ENCODE assay signal across 8 cellular contexts in genomic region chr6:158642097-158642601, GRCh38. TPM values are rescaled to one million over a fixed set of nuclear protein-coding genes. Genes with fewer than 3 reads are reported as not detected.
DNase-seq lines count a peak whose midpoint lies in the region; ATAC-seq and TF ChIP-seq lines count a peak whose summit lies in the region.

No MANE protein-coding gene starts in this region.

- peaks cover 9% of the 10 kb centered on the region for H3K36me3 Mint-ChIP-seq in T-helper 17 cell (ENCODE audit: low read depth)

- H3K27me3 ChIP-seq in DOHH2 (ENCODE audit: control insufficient read depth, low read length), result peaks cover 9% of the 10 kb centered on the region

- no peak for TF ChIP-seq CTCF in DOHH2 (IDR thresholded peaks at IDR 0.05; ENCODE audit: low read depth, low read length, poor library complexity, severe bottlenecking)
- no peak for TF ChIP-seq CTCF in fibroblast of mammary gland (conservative IDR thresholded peaks at IDR 0.05; ENCODE audit: control insufficient read depth, insufficient read depth, low read depth, low read length)

- peaks cover 3% of the 10 kb centered on the region; the same call in 1 of the 2 replicates for H3F3A ChIP-seq in DOHH2 (ENCODE audit: control insufficient read depth, insufficient read depth)

- peaks cover 19% of the 10 kb centered on the region for H3K4me1 ChIP-seq in DOHH2 (ENCODE audit: control insufficient read depth, low read length)

- H3K4me3 Mint-ChIP-seq in T-helper 17 cell, result peak overlapping the region; percentile 96

- no peaks in the 10 kb centered on the region for H3K9me2 ChIP-seq in DOHH2 (replicated peaks; ENCODE audit: control insufficient read depth, low read length)

- H3K79me2 ChIP-seq in DOHH2 (ENCODE audit: control insufficient read depth, low read length), result peaks cover 28% of the 10 kb centered on the region

- 0 out of 2 replicates have a peak, but pooled peaks cover 5% of the 10 kb centered on the region for H4K20me1 ChIP-seq in DOHH2 (ENCODE audit: control insufficient read depth, insufficient read depth, low read depth, low read length)

- H3K27me3 Mint-ChIP-seq in T-helper 17 cell, result no peaks in the 10 kb centered on the region

- ATAC-seq in T-helper 17 cell, result no peak
- ATAC-seq in GM19455 (IDR thresholded peaks at IDR 0.05; ENCODE audit: unreplicated experiment), result no peak
- no peak for ATAC-seq in HG03354 (IDR thresholded peaks at IDR 0.05; ENCODE audit: poor library complexity, severe bottlenecking, unreplicated experiment)

- H3K36me3 ChIP-seq in DOHH2 (ENCODE audit: control insufficient read depth, low read length), result peaks cover 19% of the 10 kb centered on the region

- DNase-seq in T-helper 17 cell (no peak), fibroblast of mammary gland (ENCODE audit: low read depth) (peak; percentile 97), pulmonary artery endothelial cell (ENCODE audit: low read depth, low spot score) (peak; percentile 36), NCI-H345 treated with DMSO at 0.1 percent for 48 hours (lab: John Stamatoyannopoulos, UW; ENCODE audit: unreplicated experiment) (no peak), NCI-H1694 treated with DMSO at 0.1 percent for 48 hours (lab: John Stamatoyannopoulos, UW) (no peak)

- H3K4me1 Mint-ChIP-seq in T-helper 17 cell, result peaks cover 56% of the 10 kb centered on the region

- H3K4me3 ChIP-seq in DOHH2 (ENCODE audit: low read length) (no peak overlapping the region), fibroblast of mammary gland (ENCODE audit: control insufficient read depth, low read depth, low read length) (peak overlapping the region; percentile 87)

- H3K27ac ChIP-seq in DOHH2 (ENCODE audit: low read depth, low read length), result no peak overlapping the region

- 0 out of 2 replicates have a peak overlapping the region, but pooled peaks have one; percentile 65 for H3K4me2 ChIP-seq in DOHH2 (ENCODE audit: low read length)

- H3K27ac Mint-ChIP-seq in T-helper 17 cell, result peak overlapping the region; percentile 99

- H3K9me3 ChIP-seq in DOHH2 (ENCODE audit: control insufficient read depth, insufficient read depth, low read length) (no peaks in the 10 kb centered on the region), T-helper 17 cell (ENCODE audit: control insufficient read depth, low read length, poor library complexity, severe bottlenecking) (no peaks in the 10 kb centered on the region)

RNA-seq across cellular contexts. Expression of gene DYNLT1, which starts 2.4 kb away (rescaled TPM):
- total RNA-seq in T-helper 17 cell (100 to 1,000 TPM in 1 of 2 donors, 10 to 100 TPM in 1; 87.2 to 107 TPM), pulmonary artery endothelial cell (97.8 and 129 TPM in 2 replicates)

RNA-seq across cellular contexts. Expression of gene SYTL3, which starts 7.7 kb away (rescaled TPM):
- total RNA-seq in T-helper 17 cell (10 to 100 TPM; 28.9 to 36.1 TPM), pulmonary artery endothelial cell (0.92 and 1.3 TPM in 2 replicates)

Comparison
In these comparisons a context has a peak if more than half of its experiments do, and no peak if none do; other contexts are left out.
1. DNase-seq: peak in fibroblast of mammary gland (single experiment) and pulmonary artery endothelial cell (single experiment); none in T-helper 17 cell (0 of 3), NCI-H345 treated with DMSO at 0.1 percent for 48 hours (single experiment) and NCI-H1694 treated with DMSO at 0.1 percent for 48 hours (single experiment).
2. RNA of gene SYTL3, which starts 7.7 kb away (total RNA-seq): 28.9 to 36.1 TPM in T-helper 17 cell; 0.92 to 1.3 TPM in pulmonary artery endothelial cell; every median in the first group is over 10 times any median in the second.